Comparison of ENCODE assay signal across 12 cellular contexts in genomic region chr10:113028393-113029054, GRCh38.
A peak's percentile ranks its signal among the peaks of the same experiment; 100 is the strongest.
DNase-seq lines count a peak whose midpoint lies in the region; ATAC-seq and TF ChIP-seq lines count a peak whose summit lies in the region.
"Had no signal": no experiment of that assay in that cellular context is flagged by ENCODE, and none has a peak within 500 bp of the region (broad histone marks: within the 10 kb centered on the region; RNA-seq: fewer than 3 reads in every experiment).

No MANE protein-coding gene starts in this region.

- DNase-seq in Right ventricle myocardium superior, result no peak
- DNase-seq in right atrium auricular region (ENCODE audit: low spot score), result no peak
- DNase-seq in fibroblast of the aortic adventitia (ENCODE audit: low read depth), result peak; percentile 20
- DNase-seq in uterus, result peak in 1 of 2 donors; percentile 50
- no peak for DNase-seq in foreskin keratinocyte
- DNase-seq in cerebellum (ENCODE audit: low spot score), result no peak
- DNase-seq in MG63, result no peak
- DNase-seq: activated naive CD4-positive, alpha-beta T cell treated with anti-CD3 and anti-CD28 coated beads, Interleukin-2, amount 50 U/mL, for 16 hours; MM.1S; NCI-H2171 had no signal

- H3K79me2 ChIP-seq in parathyroid adenoma, result peaks cover 42% of the 10 kb centered on the region

- no peak overlapping the region for H3K4me3 ChIP-seq in right atrium auricular region
- H3K4me3 ChIP-seq in fibroblast of the aortic adventitia (ENCODE audit: low read depth, low read length), result no peak overlapping the region
- H3K4me3 ChIP-seq in parathyroid adenoma (ENCODE audit: low read depth, low read length), result no peak overlapping the region
- H3K4me3 ChIP-seq in uterus, result no peak overlapping the region
- no peak overlapping the region for H3K4me3 ChIP-seq in MG63
- H3K4me3 ChIP-seq: HAP-1 had no signal

- no peaks in the 10 kb centered on the region for H3K36me3 ChIP-seq in right atrium auricular region
- H3K36me3 ChIP-seq in parathyroid adenoma (ENCODE audit: control insufficient read depth, insufficient read depth, low read length), result no peaks in the 10 kb centered on the region
- no peaks in the 10 kb centered on the region for H3K36me3 ChIP-seq in uterus
- H3K36me3 ChIP-seq in MG63, result peaks cover 2% of the 10 kb centered on the region
- H3K36me3 ChIP-seq: HAP-1 had no signal

- H3K27me3 ChIP-seq in right atrium auricular region (no peaks in the 10 kb centered on the region), parathyroid adenoma (ENCODE audit: control insufficient read depth, insufficient read depth, low read length) (no peaks in the 10 kb centered on the region), uterus (no peaks in the 10 kb centered on the region), foreskin keratinocyte (no peaks in the 10 kb centered on the region), MG63 (no peaks in the 10 kb centered on the region)

- no peak overlapping the region for H3K9ac ChIP-seq in parathyroid adenoma

- no peak for TF ChIP-seq CTCF in right atrium auricular region (IDR thresholded peaks at IDR 0.05)
- TF ChIP-seq CTCF in fibroblast of the aortic adventitia (IDR thresholded peaks at IDR 0.05; ENCODE audit: insufficient read depth, low read length), result no peak
- no peak for TF ChIP-seq CTCF in parathyroid adenoma (IDR thresholded peaks at IDR 0.05)
- TF ChIP-seq CTCF in uterus (IDR thresholded peaks at IDR 0.05), result no peak
- no peak for TF ChIP-seq CTCF in foreskin keratinocyte (conservative IDR thresholded peaks at IDR 0.05)

- H3K27ac ChIP-seq in right atrium auricular region (peak overlapping the region in 1 of 2 donors; percentile 31), parathyroid adenoma (no peak overlapping the region), uterus (peak overlapping the region; percentile 67 to 74), foreskin keratinocyte (no peak overlapping the region)

- H3K9me3 ChIP-seq in right atrium auricular region (no peaks in the 10 kb centered on the region), parathyroid adenoma (ENCODE audit: control insufficient read depth, low read length) (no peaks in the 10 kb centered on the region), uterus (no peaks in the 10 kb centered on the region), MG63 (no peaks in the 10 kb centered on the region)
- H3K9me3 ChIP-seq: HAP-1 had no signal

- no peak overlapping the region for H2AFZ ChIP-seq in parathyroid adenoma

- intact Hi-C loops in Right ventricle myocardium superior (cut with DNase I) (no loop called here), uterus (cut with DNase I; ENCODE audit: low total_unique reads) (no loop called here)

- TF ChIP-seq POLR2A in uterus (IDR thresholded peaks at IDR 0.05), result no peak

- H3K4me2 ChIP-seq in parathyroid adenoma (ENCODE audit: low read length), result peak overlapping the region; percentile 3

- peaks cover 0 to 30% of the 10 kb centered on the region in 2 donors for H3K4me1 ChIP-seq in right atrium auricular region
- peaks cover 22% of the 10 kb centered on the region for H3K4me1 ChIP-seq in parathyroid adenoma
- peaks cover 20% of the 10 kb centered on the region in 2 donors for H3K4me1 ChIP-seq in uterus
- H3K4me1 ChIP-seq in foreskin keratinocyte, result no peaks in the 10 kb centered on the region

- peak; percentile 37 for ATAC-seq in Right ventricle myocardium superior (ENCODE audit: poor library complexity)
- no peak for ATAC-seq in foreskin keratinocyte

Comparison
In these comparisons a context has a peak if more than half of its experiments do, and no peak if none do; other contexts are left out.
1. H3K27ac ChIP-seq: peak in uterus (2 of 2); none in parathyroid adenoma (single experiment) and foreskin keratinocyte (single experiment).